8 cellular contexts compared by ENCODE assay signal in the genomic region with DNA sequence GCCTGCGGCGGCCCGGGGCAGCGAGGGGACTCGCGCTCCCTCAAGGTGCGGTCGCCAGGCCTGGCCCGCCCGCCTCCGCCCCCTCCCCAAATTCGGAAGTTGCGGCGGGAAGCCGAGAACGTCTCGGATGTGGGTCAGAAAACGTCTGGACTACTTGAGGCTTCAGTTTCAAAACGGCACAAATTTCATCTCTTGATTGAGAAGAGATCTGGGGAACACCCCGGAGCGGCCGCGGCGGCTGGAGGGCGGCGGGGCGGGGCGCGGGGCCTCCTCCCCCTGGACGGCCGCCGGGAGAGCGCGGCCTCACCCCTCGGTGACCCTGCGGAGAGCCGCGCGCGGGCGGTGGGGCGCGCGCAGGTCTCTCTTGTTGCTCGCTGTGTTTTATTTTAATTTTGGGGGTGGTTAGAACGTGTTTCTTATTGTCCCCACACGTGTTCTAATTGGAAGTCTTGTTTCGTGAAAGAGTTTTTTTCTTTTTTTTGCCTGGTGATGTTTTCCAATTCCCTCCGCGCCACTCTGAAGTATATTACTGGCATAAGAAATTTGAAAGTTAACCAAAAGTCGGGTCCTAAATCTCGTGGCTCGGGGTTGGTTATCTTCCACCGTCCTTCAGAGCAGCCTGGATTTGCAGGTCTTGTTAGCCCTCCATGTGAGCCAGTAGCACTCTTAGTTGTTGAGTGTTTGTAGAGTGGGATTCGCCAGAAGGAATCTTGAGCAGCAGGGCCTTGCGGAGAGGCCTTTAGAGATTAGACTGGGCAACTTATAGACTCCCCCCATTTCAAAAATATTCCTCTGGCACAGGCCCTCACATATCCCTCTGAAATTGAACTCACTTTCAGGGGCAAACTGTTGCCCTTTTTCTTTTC. TPM values are rescaled to one million over a fixed set of nuclear protein-coding genes. Genes with fewer than 3 reads are reported as not detected.
DNase-seq lines count a peak whose midpoint lies in the region; ATAC-seq and TF ChIP-seq lines count a peak whose summit lies in the region.

No MANE protein-coding gene starts in this region.

- DNase-seq in AG08395 (ENCODE audit: low spot score) (peak; percentile 39), right cardiac atrium (peak; percentile 17 to 72 (median 53)), cerebellar nuclear complex (lab: John Stamatoyannopoulos, UW) (no peak)
- DNase-seq in stimulated activated naive CD8-positive, alpha-beta T cell treated with anti-CD3 and anti-CD28 coated beads, Interleukin-15, amount 100 ng/mL, for 72 hours = peak in 1 of 2 donors; percentile 37
- DNase-seq in activated effector memory CD4-positive, alpha-beta T cell treated with Interleukin-2 at 50 U/mL for 16 hours = no peak
- DNase-seq in stimulated activated CD4-positive, alpha-beta T cell treated with anti-CD3 and anti-CD28 coated beads, Interleukin-2, amount 100 ng/mL, for 48 hours = no peak

- peak; percentile 17 for ATAC-seq in GM21515 (IDR thresholded peaks at IDR 0.05; ENCODE audit: unreplicated experiment)
- ATAC-seq in right cardiac atrium = no peak
- peak; percentile 0 for ATAC-seq in stimulated activated naive CD8-positive, alpha-beta T cell treated with anti-CD3 and anti-CD28 coated beads, Interleukin-15, amount 100 ng/mL, for 72 hours

- H3K4me3 ChIP-seq in WI38 (ENCODE audit: low read depth, low read length) (peak overlapping the region; percentile 48), right cardiac atrium (ENCODE audit: low read length) (peak overlapping the region; percentile 95)

- no peak for TF ChIP-seq CTCF in WI38 (IDR thresholded peaks at IDR 0.05; ENCODE audit: low read depth, low read length)

- H3K27me3 ChIP-seq in right cardiac atrium (ENCODE audit: control insufficient read depth, insufficient read depth) = no peaks in the 10 kb centered on the region

- H3K27ac ChIP-seq in right cardiac atrium (ENCODE audit: low read length) = no peak overlapping the region

- peaks cover 9 to 17% of the 10 kb centered on the region in 2 donors for H3K9me3 Mint-ChIP-seq in stimulated activated naive CD8-positive, alpha-beta T cell treated with anti-CD3 and anti-CD28 coated beads, Interleukin-15, amount 100 ng/mL, for 72 hours

- peak overlapping the region; percentile 59 to 75 for H3K4me3 Mint-ChIP-seq in stimulated activated naive CD8-positive, alpha-beta T cell treated with anti-CD3 and anti-CD28 coated beads, Interleukin-15, amount 100 ng/mL, for 72 hours

- peaks cover 42% of the 10 kb centered on the region for H3K27me3 Mint-ChIP-seq in stimulated activated naive CD8-positive, alpha-beta T cell treated with anti-CD3 and anti-CD28 coated beads, Interleukin-15, amount 100 ng/mL, for 72 hours

- 5% methylated on average over 56 of the region's 56 CpGs for WGBS in right cardiac atrium

- intact Hi-C loops in right cardiac atrium (cut with DNase I) = no loop called here

- no peaks in the 10 kb centered on the region for H3K4me1 ChIP-seq in right cardiac atrium (ENCODE audit: control insufficient read depth, insufficient read depth, low read length)

- no peaks in the 10 kb centered on the region for H3K9me3 ChIP-seq in right cardiac atrium (ENCODE audit: control insufficient read depth, low read length)

- peaks cover 21% of the 10 kb centered on the region for H3K4me1 Mint-ChIP-seq in stimulated activated naive CD8-positive, alpha-beta T cell treated with anti-CD3 and anti-CD28 coated beads, Interleukin-15, amount 100 ng/mL, for 72 hours

- H3K27ac Mint-ChIP-seq in stimulated activated naive CD8-positive, alpha-beta T cell treated with anti-CD3 and anti-CD28 coated beads, Interleukin-15, amount 100 ng/mL, for 72 hours = peak overlapping the region in 1 of 2 donors; percentile 57

RNA-seq across cellular contexts. Expression of gene PCBP3, which starts 0.7 kb away (rescaled TPM):
- 1 to 10 TPM; 1.2 to 4.9 (median 3.9) TPM for total RNA-seq in right cardiac atrium
- 1.6 TPM for polyA plus RNA-seq in right cardiac atrium

Comparison
In these comparisons a context has a peak if more than half of its experiments do, and no peak if none do; other contexts are left out.
1. DNase-seq: peak in AG08395 (single experiment) and right cardiac atrium (3 of 3); none in activated effector memory CD4-positive, alpha-beta T cell treated with Interleukin-2 at 50 U/mL for 16 hours (single experiment), stimulated activated CD4-positive, alpha-beta T cell treated with anti-CD3 and anti-CD28 coated beads, Interleukin-2, amount 100 ng/mL, for 48 hours (0 of 2) and cerebellar nuclear complex (0 of 2).
2. ATAC-seq: peak in GM21515 (single experiment) and stimulated activated naive CD8-positive, alpha-beta T cell treated with anti-CD3 and anti-CD28 coated beads, Interleukin-15, amount 100 ng/mL, for 72 hours (single experiment); none in right cardiac atrium (0 of 2).